In the genomic region with DNA sequence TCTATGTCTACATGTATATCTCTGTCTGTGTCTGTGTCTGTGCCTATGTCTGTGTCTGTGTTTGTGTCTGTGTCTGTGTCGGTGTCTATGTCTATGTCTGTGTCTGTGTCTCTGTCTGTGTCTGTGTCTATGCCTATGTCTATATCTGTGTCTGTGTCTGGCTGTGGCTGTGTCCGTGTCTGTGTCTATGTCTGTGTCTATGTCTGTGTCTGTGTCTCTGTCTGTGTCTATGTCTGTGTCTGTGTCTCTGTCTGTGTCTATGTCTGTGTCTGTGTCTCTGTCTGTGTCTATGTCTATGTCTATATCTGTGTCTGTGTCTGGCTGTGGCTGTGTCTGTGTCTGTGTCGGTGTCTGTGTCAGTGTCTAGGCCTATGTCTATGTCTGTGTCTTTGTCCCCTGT, we compare ENCODE assay signal across 3 cellular contexts. TPM values are rescaled to one million over a fixed set of nuclear protein-coding genes. Genes with fewer than 3 reads are reported as not detected.
"Had no signal": no experiment of that assay in that cellular context is flagged by ENCODE, and none has a peak within 500 bp of the region (broad histone marks: within the 10 kb centered on the region; RNA-seq: fewer than 3 reads in every experiment).

No MANE protein-coding gene starts in this region.

RNA-seq across cellular contexts. Expression of a gene that starts 11.1 kb away (rescaled TPM):
- total RNA-seq: OCI-LY7, SJCRH30, SJSA1 had no signal
